Comparison of ENCODE assay signal across 8 cellular contexts in the genomic region with DNA sequence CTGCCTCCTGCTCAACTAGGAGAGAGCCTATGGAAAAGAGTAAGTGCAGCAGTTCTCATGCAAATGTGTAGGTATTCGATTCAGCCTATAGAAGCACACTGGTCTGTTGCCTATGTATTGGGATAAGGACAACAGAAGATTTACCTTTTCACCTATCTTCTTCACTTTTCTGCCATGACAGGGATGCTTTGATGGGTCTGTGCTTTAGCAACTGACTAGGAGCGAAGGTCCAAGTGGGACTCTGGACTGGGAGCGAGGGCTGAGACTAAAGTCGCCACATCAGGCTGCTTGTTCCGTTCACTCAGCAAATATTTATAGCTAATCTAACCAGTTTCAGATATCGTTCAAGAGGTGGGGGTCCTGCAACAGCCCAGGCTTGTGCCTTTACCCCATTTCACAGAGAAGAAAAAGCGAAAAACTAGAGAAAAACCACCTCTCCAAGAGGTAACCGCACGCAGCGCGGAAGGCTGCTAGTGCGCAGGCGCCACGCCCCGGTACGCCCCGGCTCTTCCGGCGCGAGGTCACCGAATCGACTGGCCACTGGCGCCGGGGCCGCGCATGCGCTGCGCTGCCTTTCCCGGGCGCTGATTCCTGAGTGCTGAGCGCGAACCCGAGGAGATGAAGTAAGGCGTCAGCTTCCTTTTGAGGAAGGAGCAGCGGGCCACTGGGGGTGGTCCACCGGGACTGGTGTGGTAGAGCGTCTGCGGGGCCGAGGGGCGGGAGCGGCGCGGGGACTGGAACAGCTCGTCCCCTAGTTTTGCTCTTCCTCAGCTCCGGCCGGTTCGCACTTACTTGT. TPM values are rescaled to one million over a fixed set of nuclear protein-coding genes. Genes with fewer than 3 reads are reported as not detected.
DNase-seq lines count a peak whose midpoint lies in the region; ATAC-seq and TF ChIP-seq lines count a peak whose summit lies in the region.

A gene with protein sequence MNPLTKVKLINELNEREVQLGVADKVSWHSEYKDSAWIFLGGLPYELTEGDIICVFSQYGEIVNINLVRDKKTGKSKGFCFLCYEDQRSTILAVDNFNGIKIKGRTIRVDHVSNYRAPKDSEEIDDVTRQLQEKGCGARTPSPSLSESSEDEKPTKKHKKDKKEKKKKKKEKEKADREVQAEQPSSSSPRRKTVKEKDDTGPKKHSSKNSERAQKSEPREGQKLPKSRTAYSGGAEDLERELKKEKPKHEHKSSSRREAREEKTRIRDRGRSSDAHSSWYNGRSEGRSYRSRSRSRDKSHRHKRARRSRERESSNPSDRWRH (plus strand): TSS at position 573 of the 796 bp plus-strand sequence. CDS start 46 bp downstream, at position 619.

- no peaks in the 10 kb centered on the region for H4K20me1 ChIP-seq in PC-3 (ENCODE audit: low read length)

- H3K4me1 ChIP-seq in PC-3 (ENCODE audit: insufficient read depth, low read length) = 0 out of 2 replicates have a peak, but pooled peaks cover 7% of the 10 kb centered on the region
- H3K4me1 ChIP-seq in mucosa of stomach (ENCODE audit: control insufficient read depth, insufficient read depth, low read length) = no peaks in the 10 kb centered on the region

- peak within 1 kb of the TSS; percentile 96 for H3K27ac Mint-ChIP-seq in activated T-cell treated with anti-CD3 and anti-CD28 coated beads, Interleukin-2, amount 50 U/mL, for 24 hours

- no peaks in the 10 kb centered on the region for H3F3A ChIP-seq in PC-3 (ENCODE audit: low read length, unreplicated experiment)

- intact Hi-C loops in PC-3 (cut with micrococcal nuclease) = loop anchor here (2.0 kb wide), 1 partner anchor 501 kb away; a partner anchor contains a TSS

- CTCF ChIA-PET in PC-3 (lab: Charles Lee) = interaction anchor here (0.5 kb wide), 1 partner anchor 193 kb away, joined by 3 read pairs; no protein-coding TSS in a partner anchor

- peak within 1 kb of the TSS; percentile 21 for H3K27ac ChIP-seq in PC-3 (ENCODE audit: low read length)

- no peaks in the 10 kb centered on the region for H3K27me3 ChIP-seq in PC-3 (ENCODE audit: low read length)
- no peaks in the 10 kb centered on the region for H3K27me3 ChIP-seq in mucosa of stomach (ENCODE audit: control insufficient read depth, insufficient read depth, low read length)

- POLR2A ChIA-PET in PC-3 (lab: Charles Lee; ENCODE audit: unreplicated experiment) = no interaction called here

- H3K4me3 Mint-ChIP-seq in activated T-cell treated with anti-CD3 and anti-CD28 coated beads, Interleukin-2, amount 50 U/mL, for 24 hours = peak within 1 kb of the TSS; percentile 81

- H3K4me3 ChIP-seq in PC-3 (ENCODE audit: low read length) = peak within 1 kb of the TSS; percentile 81
- H3K4me3 ChIP-seq in mucosa of stomach (ENCODE audit: low read length) = peak within 1 kb of the TSS; percentile 95

- H3K36me3 ChIP-seq in PC-3 (ENCODE audit: low read depth, low read length) (no peaks in the 10 kb centered on the region; the same call in 1 of the 2 replicates), mucosa of stomach (ENCODE audit: control insufficient read depth, insufficient read depth, low read length) (no peaks in the 10 kb centered on the region)

- peaks cover 29% of the 10 kb centered on the region for H3K79me2 ChIP-seq in PC-3 (ENCODE audit: low read length)

- H3K4me1 Mint-ChIP-seq in activated T-cell treated with anti-CD3 and anti-CD28 coated beads, Interleukin-2, amount 50 U/mL, for 24 hours (ENCODE audit: low read depth) = peaks cover 18% of the 10 kb centered on the region

- peaks cover 21% of the 10 kb centered on the region for H3K27me3 Mint-ChIP-seq in activated T-cell treated with anti-CD3 and anti-CD28 coated beads, Interleukin-2, amount 50 U/mL, for 24 hours

- peaks cover 25% of the 10 kb centered on the region for H3K36me3 Mint-ChIP-seq in activated T-cell treated with anti-CD3 and anti-CD28 coated beads, Interleukin-2, amount 50 U/mL, for 24 hours (ENCODE audit: low read depth)

- H3K9me3 Mint-ChIP-seq in activated T-cell treated with anti-CD3 and anti-CD28 coated beads, Interleukin-2, amount 50 U/mL, for 24 hours = no peaks in the 10 kb centered on the region

- TF ChIP-seq POLR2A in erythroblast (IDR thresholded peaks at IDR 0.05; ENCODE audit: low read length) = peak; percentile 78

- H3K9me3 ChIP-seq in PC-3 (ENCODE audit: low read length) = no peaks in the 10 kb centered on the region
- no peaks in the 10 kb centered on the region for H3K9me3 ChIP-seq in mucosa of stomach (ENCODE audit: control insufficient read depth, low read length)

- H3K9ac ChIP-seq in PC-3 (ENCODE audit: low read length) = peak within 1 kb of the TSS; percentile 83
- peak within 1 kb of the TSS; percentile 76 for H3K9ac ChIP-seq in mucosa of stomach (ENCODE audit: low read length)

- H3K9me2 ChIP-seq in PC-3 (replicated peaks; ENCODE audit: low read length) = no peaks in the 10 kb centered on the region

- H3K4me2 ChIP-seq in PC-3 (ENCODE audit: low read length) = peak within 1 kb of the TSS; percentile 92

- H2AFZ ChIP-seq in PC-3 (ENCODE audit: low read length) = peak within 1 kb of the TSS; percentile 100

- peak; percentile 90 for ATAC-seq in GM21526 (IDR thresholded peaks at IDR 0.05; ENCODE audit: low FRiP score, unreplicated experiment)
- ATAC-seq in PC-3 = peak; percentile 95

- no peak for TF ChIP-seq CTCF in PC-3 (conservative IDR thresholded peaks at IDR 0.05; ENCODE audit: low read depth, low read length)

- BruUV-seq in PC-3 (replicated peaks; lab: Mats Ljungman, UMichigan) = TSS peak; percentile 98

- DNase-seq in DMS153 (lab: John Stamatoyannopoulos, UW) (peak; percentile 74), HuH-7 (ENCODE audit: low spot score) (peak; percentile 86), PC-3 (peak; percentile 82), erythroblast (lab: John Stamatoyannopoulos, UW) (peak; percentile 80 to 86)
- peak; percentile 76 for DNase-seq in activated T-cell treated with anti-CD3 and anti-CD28 coated beads, Interleukin-2, amount 50 U/mL, for 24 hours
- DNase-seq in stimulated activated CD8-positive, alpha-beta memory T cell treated with anti-CD3 and anti-CD28 coated beads, Interleukin-7, amount 100 ng/mL, for 4 hours (ENCODE audit: low read depth in 2 of 2) = peak; percentile 31 to 63

RNA-seq across cellular contexts. Expression of the gene that starts here (rescaled TPM):
- total RNA-seq in PC-3 (2014; rRNA removed) = 26.7 and 31.6 TPM in 2 replicates

Comparison
In these comparisons a context has a peak if more than half of its experiments do, and no peak if none do; other contexts are left out.
1. Peak in every context shown above with its lines: DNase-seq, ATAC-seq, H3K4me3 ChIP-seq and H3K27ac ChIP-seq.